Comparison of ENCODE assay signal across 33 cellular contexts in genomic region chr3:27752926-27753325, GRCh38. TPM values are rescaled to one million over a fixed set of nuclear protein-coding genes. Genes with fewer than 3 reads are reported as not detected.
A peak's percentile ranks its signal among the peaks of the same experiment; 100 is the strongest.
DNase-seq lines count a peak whose midpoint lies in the region; ATAC-seq, FAIRE-seq and TF ChIP-seq lines count a peak whose summit lies in the region.
"Had no signal": no experiment of that assay in that cellular context is flagged by ENCODE, and none has a peak within 500 bp of the region (broad histone marks: within the 10 kb centered on the region; RNA-seq: fewer than 3 reads in every experiment).

No MANE protein-coding gene starts in this region.

- no peaks in the 10 kb centered on the region for H4K20me1 ChIP-seq in GM12878 (ENCODE audit: control insufficient read depth, insufficient read depth)

- no peak for TF ChIP-seq RAD21 in GM12878 (IDR thresholded peaks at IDR 0.05; ENCODE audit: insufficient read depth, low read depth, low read length)

- FAIRE-seq in GM12878 (lab: Jason Lieb, UNC) = no peak
- FAIRE-seq: bronchial epithelial cell, GM18507, H1, RCC 7860 had no signal

- H3K4me1 ChIP-seq in CD4-positive, alpha-beta memory T cell (ENCODE audit: insufficient read depth, low read length) = peaks cover 7% of the 10 kb centered on the region
- no peaks in the 10 kb centered on the region for H3K4me1 ChIP-seq in GM12878 (ENCODE audit: control insufficient read depth, insufficient read depth, low read length)
- H3K4me1 ChIP-seq: colonic mucosa, sigmoid colon had no signal

- DNase-seq in activated CD4-positive, alpha-beta T cell treated with anti-CD3 and anti-CD28 coated beads for 36 hours = no peak
- DNase-seq in activated CD4-positive, alpha-beta T cell treated with anti-CD3 and anti-CD28 coated beads for 1 hour = no peak
- peak in 3 of 5 donors; percentile 14 to 33 (median 18) for DNase-seq in CD4-positive, alpha-beta memory T cell
- DNase-seq in T-cell (no peak), GM12878 (ENCODE audit: low read depth, low spot score) (no peak), GM19240 (ENCODE audit: insufficient read length, low spot score) (no peak), DMS 273 (lab: John Stamatoyannopoulos, UW; ENCODE audit: unreplicated experiment) (no peak), hypothalamus (lab: John Stamatoyannopoulos, UW) (no peak)
- DNase-seq: activated naive CD4-positive, alpha-beta T cell treated with anti-CD3 and anti-CD28 coated beads, Interleukin-2, amount 50 U/mL, for 16 hours; anterior cingulate cortex; C1 segment of cervical spinal cord; Calu3; colonic mucosa; effector memory CD4-positive, alpha-beta T cell; NCI-H1092; NCI-H1694 treated with DMSO at 0.1 percent for 48 hours; NCI-H446 treated with DMSO at 0.1 percent for 48 hours; NCI-H774; nephron progenitor cell; SIG-M5; sigmoid colon; stimulated activated CD4-positive, alpha-beta T cell treated with anti-CD3 and anti-CD28 coated beads, Interleukin-4, amount 100 ng/mL, for 24 hours; substantia nigra; T1000; trophoblast cell had no signal

- H2AFZ ChIP-seq in GM12878 (ENCODE audit: control insufficient read depth, low read depth, low read length) = no peak overlapping the region

- CTCF ChIA-PET in activated CD4-positive, alpha-beta T cell treated with anti-CD3 and anti-CD28 coated beads for 36 hours (lab: Charles Lee) = no interaction called here
- CTCF ChIA-PET in CD4-positive, alpha-beta memory T cell (lab: Charles Lee; ENCODE audit: partially characterized antibody) = no interaction called here
- CTCF ChIA-PET in T-cell (lab: Charles Lee) = no interaction called here
- CTCF ChIA-PET in GM12878 (lab: Yijun Ruan, JAX) = no interaction called here

- H3K4me3 Mint-ChIP-seq in activated CD4-positive, alpha-beta T cell treated with anti-CD3 and anti-CD28 coated beads for 36 hours = no peak overlapping the region
- H3K4me3 Mint-ChIP-seq in CD4-positive, alpha-beta memory T cell = peak overlapping the region in 1 of 8 donors; percentile 17
- H3K4me3 Mint-ChIP-seq in T-cell = no peak overlapping the region
- H3K4me3 Mint-ChIP-seq: nephron progenitor cell had no signal

- POLR2A ChIA-PET in activated CD4-positive, alpha-beta T cell treated with anti-CD3 and anti-CD28 coated beads for 36 hours (lab: Charles Lee) = no interaction called here
- POLR2A ChIA-PET in CD4-positive, alpha-beta memory T cell (lab: Charles Lee; ENCODE audit: partially characterized antibody) = no interaction called here
- POLR2A ChIA-PET in T-cell (lab: Charles Lee) = no interaction called here
- POLR2A ChIA-PET in GM12878 (lab: Charles Lee) = no interaction called here

- H3K27ac ChIP-seq in CD4-positive, alpha-beta memory T cell (ENCODE audit: low read depth, low read length) = no peak overlapping the region
- no peak overlapping the region for H3K27ac ChIP-seq in GM12878 (ENCODE audit: control insufficient read depth, insufficient read depth)
- H3K27ac ChIP-seq: 22Rv1, colonic mucosa, sigmoid colon, VCaP had no signal

- no peaks in the 10 kb centered on the region for H3K36me3 ChIP-seq in CD4-positive, alpha-beta memory T cell (ENCODE audit: insufficient read depth, low read length)
- no peaks in the 10 kb centered on the region for H3K36me3 ChIP-seq in GM12878 (ENCODE audit: control insufficient read depth in 2 of 2, insufficient read depth in 2 of 2, low read length in 1 of 2)
- H3K36me3 ChIP-seq: colonic mucosa, sigmoid colon had no signal

- no peak overlapping the region for H3K27ac Mint-ChIP-seq in activated CD4-positive, alpha-beta T cell treated with anti-CD3 and anti-CD28 coated beads for 36 hours
- H3K27ac Mint-ChIP-seq in CD4-positive, alpha-beta memory T cell = peak overlapping the region in 5 of 7 donors; percentile 29 to 90 (median 65)
- H3K27ac Mint-ChIP-seq in T-cell = peak overlapping the region; percentile 0 to 17
- H3K27ac Mint-ChIP-seq: nephron progenitor cell had no signal

- H3K79me2 ChIP-seq in GM12878 (ENCODE audit: control insufficient read depth, insufficient read depth, low read length) = no peaks in the 10 kb centered on the region

- H3K27me3 Mint-ChIP-seq in activated CD4-positive, alpha-beta T cell treated with anti-CD3 and anti-CD28 coated beads for 36 hours = no peaks in the 10 kb centered on the region
- peaks cover 1% of the 10 kb centered on the region in 2 donors for H3K27me3 Mint-ChIP-seq in CD4-positive, alpha-beta memory T cell
- H3K27me3 Mint-ChIP-seq in T-cell = no peaks in the 10 kb centered on the region

- no peak for TF ChIP-seq POLR2A in GM12878 (IDR thresholded peaks at IDR 0.05; ENCODE audit: low read depth, low read length)

- in situ Hi-C loops in GM12878 (cut with MboI) = no loop called here

- BruUV-seq in GM12878 (replicated peaks; lab: Mats Ljungman, UMichigan) = no TSS peak

- peaks cover 3% of the 10 kb centered on the region for H3K9me3 Mint-ChIP-seq in activated CD4-positive, alpha-beta T cell treated with anti-CD3 and anti-CD28 coated beads for 36 hours (ENCODE audit: low read depth)
- H3K9me3 Mint-ChIP-seq in CD4-positive, alpha-beta memory T cell = peaks cover 0 to 14% (median 5%) of the 10 kb centered on the region in 8 donors
- H3K9me3 Mint-ChIP-seq in T-cell = peaks cover 0 to 8% (median 5%) of the 10 kb centered on the region in 3 donors

- no peak overlapping the region for H3K4me3 ChIP-seq in CD4-positive, alpha-beta memory T cell (ENCODE audit: low read length in 2 of 2)
- no peak overlapping the region for H3K4me3 ChIP-seq in GM12878
- H3K4me3 ChIP-seq: colonic mucosa, sigmoid colon had no signal

- peak; percentile 36 for ATAC-seq in activated CD4-positive, alpha-beta T cell treated with anti-CD3 and anti-CD28 coated beads for 36 hours
- ATAC-seq in T-cell (replicated peaks in 1 of 4) (peak in 2 of 4 experiments; percentile 19 to 36), GM12878 (peak; percentile 53)

- intact Hi-C loops in activated CD4-positive, alpha-beta T cell treated with anti-CD3 and anti-CD28 coated beads for 36 hours (cut with DNase I, micrococcal nuclease) = no loop called here
- intact Hi-C loops in CD4-positive, alpha-beta memory T cell (cut with micrococcal nuclease) = no loop called here
- intact Hi-C loops in GM12878 (cut with micrococcal nuclease; ENCODE audit: unreplicated experiment) = no loop called here

- no peaks in the 10 kb centered on the region for H3K36me3 Mint-ChIP-seq in activated CD4-positive, alpha-beta T cell treated with anti-CD3 and anti-CD28 coated beads for 36 hours (ENCODE audit: low read depth)
- H3K36me3 Mint-ChIP-seq in CD4-positive, alpha-beta memory T cell = no peaks in the 10 kb centered on the region
- H3K36me3 Mint-ChIP-seq in T-cell = no peaks in the 10 kb centered on the region

- SMC1A ChIA-PET in GM12878 (lab: Charles Lee; ENCODE audit: uncharacterized antibody, unreplicated experiment) = no interaction called here

- WGBS in GM12878 (ENCODE audit: insufficient coverage, insufficient replicate concordance, low lambda C conversion rate, missing lambda C conversion rate) = 73% methylated on average over 1 of the region's 1 CpG

- H3K9me3 ChIP-seq in CD4-positive, alpha-beta memory T cell (ENCODE audit: control insufficient read depth in 1 of 2, low read length in 2 of 2) = no peaks in the 10 kb centered on the region
- H3K9me3 ChIP-seq in GM12878 (replicated peaks; ENCODE audit: control insufficient read depth, insufficient read depth, low read length) = no peaks in the 10 kb centered on the region
- H3K9me3 ChIP-seq: colonic mucosa, sigmoid colon had no signal

- TF ChIP-seq CTCF in GM12878 (IDR thresholded peaks at IDR 0.05 in 2 of 3, conservative IDR thresholded peaks at IDR 0.05 in 1 of 3; ENCODE audit: control insufficient read depth in 2 of 3, extremely low read depth in 1 of 3, insufficient read depth in 1 of 3, low read depth in 3 of 3, low read length in 3 of 3) = no peak

- H3K27me3 ChIP-seq in CD4-positive, alpha-beta memory T cell (ENCODE audit: insufficient read depth, low read length) = no peaks in the 10 kb centered on the region
- H3K27me3 ChIP-seq in GM12878 (replicated peaks in 1 of 2; ENCODE audit: control insufficient read depth in 2 of 2, insufficient read depth in 2 of 2, low read length in 1 of 2) = no peaks in the 10 kb centered on the region
- H3K27me3 ChIP-seq: colonic mucosa, sigmoid colon had no signal

- no peak for TF ChIP-seq EP300 in GM12878 (IDR thresholded peaks at IDR 0.05; ENCODE audit: borderline replicate concordance in 1 of 2, control insufficient read depth in 1 of 2, low read depth in 2 of 2, low read length in 2 of 2)

- H3K4me1 Mint-ChIP-seq in activated CD4-positive, alpha-beta T cell treated with anti-CD3 and anti-CD28 coated beads for 36 hours = peaks cover 13% of the 10 kb centered on the region
- H3K4me1 Mint-ChIP-seq in CD4-positive, alpha-beta memory T cell = peaks cover 10 to 30% (median 23%) of the 10 kb centered on the region in 4 donors
- H3K4me1 Mint-ChIP-seq in T-cell = peaks cover 12 to 27% (median 16%) of the 10 kb centered on the region in 3 donors

- no peak overlapping the region for H3K9ac ChIP-seq in GM12878 (ENCODE audit: control insufficient read depth, insufficient read depth, low read length)

- RAD21 ChIA-PET in GM12878 (lab: Charles Lee; ENCODE audit: unreplicated experiment) = no interaction called here

- H3K4me2 ChIP-seq in GM12878 (ENCODE audit: control insufficient read depth, insufficient read depth) = no peak overlapping the region

TF ChIP-seq in GM12878, 131 proteins besides CTCF, POLR2A, EP300 and RAD21 (continues in another document):
- TF ChIP-seq EZH2 (IDR thresholded peaks at IDR 0.05; ENCODE audit: borderline replicate concordance, control insufficient read depth, low read depth, low read length) = no peak

RNA-seq across cellular contexts. Expression of gene EOMES, which starts 30.8 kb away (rescaled TPM):
- under 1 TPM; 0.25 TPM for total RNA-seq in activated CD4-positive, alpha-beta T cell treated with anti-CD3 and anti-CD28 coated beads for 36 hours
- total RNA-seq in CD4-positive, alpha-beta memory T cell = 1 to 10 TPM; 4.2 to 4.8 TPM
- 10 to 100 TPM in 1 of 2 donors, 1 to 10 TPM in 1; 4.0 to 10.2 TPM for polyA plus RNA-seq in CD4-positive, alpha-beta memory T cell
- 10 to 100 TPM in 3 of 5 donors, 1 to 10 TPM in 2; 6.2 to 22.8 (median 14.4) TPM for total RNA-seq in T-cell
- 12.8 and 13.0 TPM in 2 replicates for total RNA-seq in GM12878 (2013; cell fraction: nucleolus; rRNA removed)
- total RNA-seq in GM12878 (2014; rRNA removed) = 5.3 and 5.5 TPM in 2 replicates
- total RNA-seq in GM12878 (2014; rRNA removed; fragmentation: Illumina TruSeq; extraction: Trizol) = 3.5 and 4.0 TPM in 2 replicates
- total RNA-seq in GM12878 (2021) = 5.5 and 6.1 TPM in 2 replicates
- polyA plus RNA-seq in GM12878 (2011; ENCODE audit: low read depth) = not detected
- polyA plus RNA-seq in GM12878 (2011; rRNA removed) = 148 and 178 TPM in 2 replicates
- 91.9 and 94.9 TPM in 2 replicates for polyA plus RNA-seq in GM12878 (2011; cell fraction: cytosol; rRNA removed)
- 127 and 131 TPM in 2 replicates for polyA plus RNA-seq in GM12878 (2011; cell fraction: nucleus; rRNA removed)
- polyA plus RNA-seq in GM12878 (2012) = 0.19 and 0.38 TPM in 2 replicates
- polyA plus RNA-seq in GM12878 (2014; fragmentation: Illumina TruSeq; extraction: Trizol) = 6.6 TPM in 2 replicates
- polyA plus RNA-seq in GM12878 (2014; fragmentation: Nextera tagmentation; extraction: Ambion mirVana) = 1 to 10 TPM; 1.5 to 2.8 TPM
- 5.0 and 5.3 TPM in 2 replicates for polyA plus RNA-seq in GM12878 (2014; rRNA removed)
- polyA plus RNA-seq in GM12878 (2016; fragmentation: Nextera tagmentation; extraction: Ambion mirVana) = 1 to 10 TPM; 1.8 to 2.5 TPM
- polyA minus RNA-seq in GM12878 (2011; rRNA and poly(A)+ RNA removed) = 105 and 117 TPM in 2 replicates
- polyA minus RNA-seq in GM12878 (2011; cell fraction: cytosol; rRNA and poly(A)+ RNA removed) = 46.0 and 51.6 TPM in 2 replicates
- polyA minus RNA-seq in GM12878 (2011; cell fraction: nucleus; rRNA and poly(A)+ RNA removed) = 51.7 and 77.5 TPM in 2 replicates
- total RNA-seq: bronchial epithelial cell, epithelial cell of proximal tubule, pulmonary artery endothelial cell, sigmoid colon had no signal

Comparison
In these comparisons a context has a peak if more than half of its experiments do, and no peak if none do; other contexts are left out.
1. DNase-seq: peak in CD4-positive, alpha-beta memory T cell (3 of 5); none in activated CD4-positive, alpha-beta T cell treated with anti-CD3 and anti-CD28 coated beads for 36 hours (single experiment), activated CD4-positive, alpha-beta T cell treated with anti-CD3 and anti-CD28 coated beads for 1 hour (single experiment), T-cell (0 of 34), GM12878 (single experiment), GM19240 (single experiment), DMS 273 (single experiment) and hypothalamus (0 of 51).